ENCODE assay signal across 1 cellular context in the genomic region with DNA sequence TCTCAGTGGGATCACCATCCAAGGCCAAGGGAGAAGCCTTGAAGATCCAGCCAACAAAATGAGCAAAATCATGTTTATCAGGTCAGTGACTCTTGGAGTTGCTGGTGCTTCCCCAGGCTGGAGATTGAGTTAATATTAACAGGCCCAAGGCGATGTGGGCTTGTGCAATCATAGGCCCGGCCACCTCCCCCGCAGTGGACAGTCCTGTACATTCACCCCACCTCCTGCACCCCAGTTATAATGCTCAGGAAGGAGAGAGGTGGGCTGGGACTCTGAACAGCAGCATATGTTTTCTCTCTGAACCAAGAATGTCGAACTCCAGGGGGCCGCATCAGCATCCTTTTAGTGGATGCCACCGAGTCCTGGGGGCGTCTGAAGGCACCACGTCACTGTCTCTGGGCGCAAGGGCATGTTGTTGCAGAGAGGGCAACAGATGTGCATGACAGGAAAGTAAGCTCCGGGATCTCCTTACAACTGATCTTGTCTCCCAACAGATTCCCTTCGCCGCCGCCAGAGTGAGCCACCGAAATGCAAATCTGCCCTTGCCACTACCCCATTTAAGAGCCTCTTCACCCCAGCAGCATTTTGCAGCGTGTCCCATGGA.
TF ChIP-seq lines count a peak whose summit lies in the region.

No MANE protein-coding gene starts in this region.

TF ChIP-seq in HepG2, 621 proteins besides CTCF, POLR2A, EP300 and RAD21 (continued from another document and continues in another):
- TF ChIP-seq, protein P1, sequence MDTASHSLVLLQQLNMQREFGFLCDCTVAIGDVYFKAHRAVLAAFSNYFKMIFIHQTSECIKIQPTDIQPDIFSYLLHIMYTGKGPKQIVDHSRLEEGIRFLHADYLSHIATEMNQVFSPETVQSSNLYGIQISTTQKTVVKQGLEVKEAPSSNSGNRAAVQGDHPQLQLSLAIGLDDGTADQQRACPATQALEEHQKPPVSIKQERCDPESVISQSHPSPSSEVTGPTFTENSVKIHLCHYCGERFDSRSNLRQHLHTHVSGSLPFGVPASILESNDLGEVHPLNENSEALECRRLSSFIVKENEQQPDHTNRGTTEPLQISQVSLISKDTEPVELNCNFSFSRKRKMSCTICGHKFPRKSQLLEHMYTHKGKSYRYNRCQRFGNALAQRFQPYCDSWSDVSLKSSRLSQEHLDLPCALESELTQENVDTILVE (CRISPR knock-in tag; IDR thresholded peaks at IDR 0.05), result no peak
- 0 out of 2 replicates have a peak, but pooled peaks have one; percentile 36 for TF ChIP-seq ZNF136 (CRISPR knock-in tag; IDR thresholded peaks at IDR 0.05; ENCODE audit: low read depth)
- TF ChIP-seq MZF1 (CRISPR knock-in tag; IDR thresholded peaks at IDR 0.05; ENCODE audit: borderline replicate concordance), result no peak
- TF ChIP-seq MED1 (CRISPR knock-in tag; IDR thresholded peaks at IDR 0.05), result peak; percentile 90
- TF ChIP-seq, protein P2, sequence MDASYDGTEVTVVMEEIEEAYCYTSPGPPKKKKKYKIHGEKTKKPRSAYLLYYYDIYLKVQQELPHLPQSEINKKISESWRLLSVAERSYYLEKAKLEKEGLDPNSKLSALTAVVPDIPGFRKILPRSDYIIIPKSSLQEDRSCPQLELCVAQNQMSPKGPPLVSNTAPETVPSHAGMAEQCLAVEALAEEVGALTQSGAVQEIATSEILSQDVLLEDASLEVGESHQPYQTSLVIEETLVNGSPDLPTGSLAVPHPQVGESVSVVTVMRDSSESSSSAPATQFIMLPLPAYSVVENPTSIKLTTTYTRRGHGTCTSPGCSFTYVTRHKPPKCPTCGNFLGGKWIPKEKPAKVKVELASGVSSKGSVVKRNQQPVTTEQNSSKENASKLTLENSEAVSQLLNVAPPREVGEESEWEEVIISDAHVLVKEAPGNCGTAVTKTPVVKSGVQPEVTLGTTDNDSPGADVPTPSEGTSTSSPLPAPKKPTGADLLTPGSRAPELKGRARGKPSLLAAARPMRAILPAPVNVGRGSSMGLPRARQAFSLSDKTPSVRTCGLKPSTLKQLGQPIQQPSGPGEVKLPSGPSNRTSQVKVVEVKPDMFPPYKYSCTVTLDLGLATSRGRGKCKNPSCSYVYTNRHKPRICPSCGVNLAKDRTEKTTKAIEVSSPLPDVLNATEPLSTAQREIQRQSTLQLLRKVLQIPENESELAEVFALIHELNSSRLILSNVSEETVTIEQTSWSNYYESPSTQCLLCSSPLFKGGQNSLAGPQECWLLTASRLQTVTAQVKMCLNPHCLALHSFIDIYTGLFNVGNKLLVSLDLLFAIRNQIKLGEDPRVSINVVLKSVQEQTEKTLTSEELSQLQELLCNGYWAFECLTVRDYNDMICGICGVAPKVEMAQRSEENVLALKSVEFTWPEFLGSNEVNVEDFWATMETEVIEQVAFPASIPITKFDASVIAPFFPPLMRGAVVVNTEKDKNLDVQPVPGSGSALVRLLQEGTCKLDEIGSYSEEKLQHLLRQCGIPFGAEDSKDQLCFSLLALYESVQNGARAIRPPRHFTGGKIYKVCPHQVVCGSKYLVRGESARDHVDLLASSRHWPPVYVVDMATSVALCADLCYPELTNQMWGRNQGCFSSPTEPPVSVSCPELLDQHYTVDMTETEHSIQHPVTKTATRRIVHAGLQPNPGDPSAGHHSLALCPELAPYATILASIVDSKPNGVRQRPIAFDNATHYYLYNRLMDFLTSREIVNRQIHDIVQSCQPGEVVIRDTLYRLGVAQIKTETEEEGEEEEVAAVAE (CRISPR knock-in tag; IDR thresholded peaks at IDR 0.05; ENCODE audit: borderline replicate concordance), result no peak
- TF ChIP-seq ZMYM4 (CRISPR knock-in tag; IDR thresholded peaks at IDR 0.05), result peak; percentile 78
- TF ChIP-seq HMG20B (CRISPR knock-in tag; conservative IDR thresholded peaks at IDR 0.05), result 0 out of 2 replicates have a peak, but pooled peaks have one; percentile 8
- peak; percentile 79 for TF ChIP-seq SMC3 (IDR thresholded peaks at IDR 0.05; ENCODE audit: low read length)
- TF ChIP-seq ZNF605 (CRISPR knock-in tag; IDR thresholded peaks at IDR 0.05), result no peak
- TF ChIP-seq NRL (CRISPR knock-in tag; IDR thresholded peaks at IDR 0.05; ENCODE audit: borderline replicate concordance), result peak; percentile 68; the same call in 1 of the 2 replicates
- TF ChIP-seq ZNF331 (CRISPR knock-in tag; IDR thresholded peaks at IDR 0.05), result peak; percentile 65; the same call in 1 of the 2 replicates
- no peak for TF ChIP-seq FOXM1 (CRISPR knock-in tag; IDR thresholded peaks at IDR 0.05)
- peak; percentile 68; the same call in 1 of the 2 replicates for TF ChIP-seq ZNF564 (CRISPR knock-in tag; IDR thresholded peaks at IDR 0.05)
- TF ChIP-seq MEIS2 (CRISPR knock-in tag; IDR thresholded peaks at IDR 0.05), result 0 out of 2 replicates have a peak, but pooled peaks have one; percentile 10
- 0 out of 2 replicates have a peak, but pooled peaks have one; percentile 11 for TF ChIP-seq ZNF121 (CRISPR knock-in tag; IDR thresholded peaks at IDR 0.05)
- TF ChIP-seq, protein P3, sequence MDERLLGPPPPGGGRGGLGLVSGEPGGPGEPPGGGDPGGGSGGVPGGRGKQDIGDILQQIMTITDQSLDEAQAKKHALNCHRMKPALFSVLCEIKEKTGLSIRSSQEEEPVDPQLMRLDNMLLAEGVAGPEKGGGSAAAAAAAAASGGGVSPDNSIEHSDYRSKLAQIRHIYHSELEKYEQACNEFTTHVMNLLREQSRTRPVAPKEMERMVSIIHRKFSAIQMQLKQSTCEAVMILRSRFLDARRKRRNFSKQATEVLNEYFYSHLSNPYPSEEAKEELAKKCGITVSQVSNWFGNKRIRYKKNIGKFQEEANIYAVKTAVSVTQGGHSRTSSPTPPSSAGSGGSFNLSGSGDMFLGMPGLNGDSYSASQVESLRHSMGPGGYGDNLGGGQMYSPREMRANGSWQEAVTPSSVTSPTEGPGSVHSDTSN (CRISPR knock-in tag; IDR thresholded peaks at IDR 0.05), result no peak
- no peak for TF ChIP-seq CCAR2 (optimal IDR thresholded peaks at IDR 0.05; ENCODE audit: low read depth, low read length)
- no peak; the same call in 1 of the 2 replicates for TF ChIP-seq SIN3A (IDR thresholded peaks at IDR 0.05; ENCODE audit: borderline replicate concordance, low read depth, low read length)
- TF ChIP-seq PCBP2 (optimal IDR thresholded peaks at IDR 0.05; ENCODE audit: low read depth, low read length, poor library complexity, severe bottlenecking), result no peak
- TF ChIP-seq ELF3 (CRISPR knock-in tag; IDR thresholded peaks at IDR 0.05), result peak; percentile 11; the same call in 1 of the 2 replicates
- TF ChIP-seq ZFP82 (CRISPR knock-in tag; IDR thresholded peaks at IDR 0.05; ENCODE audit: borderline replicate concordance), result no peak
- TF ChIP-seq TBX2 (CRISPR knock-in tag; IDR thresholded peaks at IDR 0.05; ENCODE audit: borderline replicate concordance), result peak; percentile 90
- peak; percentile 18; the same call in 1 of the 2 replicates for TF ChIP-seq ERF (CRISPR knock-in tag; IDR thresholded peaks at IDR 0.05)
- TF ChIP-seq MYPOP (CRISPR knock-in tag; IDR thresholded peaks at IDR 0.05), result peak; percentile 76
- TF ChIP-seq ZNF792 (CRISPR knock-in tag; IDR thresholded peaks at IDR 0.05), result no peak
- TF ChIP-seq GATAD2A (CRISPR knock-in tag; IDR thresholded peaks at IDR 0.05), result peak; percentile 93
- 0 out of 2 replicates have a peak, but pooled peaks have one; percentile 31 for TF ChIP-seq GATAD1 (CRISPR knock-in tag; IDR thresholded peaks at IDR 0.05)
- TF ChIP-seq, protein P4, sequence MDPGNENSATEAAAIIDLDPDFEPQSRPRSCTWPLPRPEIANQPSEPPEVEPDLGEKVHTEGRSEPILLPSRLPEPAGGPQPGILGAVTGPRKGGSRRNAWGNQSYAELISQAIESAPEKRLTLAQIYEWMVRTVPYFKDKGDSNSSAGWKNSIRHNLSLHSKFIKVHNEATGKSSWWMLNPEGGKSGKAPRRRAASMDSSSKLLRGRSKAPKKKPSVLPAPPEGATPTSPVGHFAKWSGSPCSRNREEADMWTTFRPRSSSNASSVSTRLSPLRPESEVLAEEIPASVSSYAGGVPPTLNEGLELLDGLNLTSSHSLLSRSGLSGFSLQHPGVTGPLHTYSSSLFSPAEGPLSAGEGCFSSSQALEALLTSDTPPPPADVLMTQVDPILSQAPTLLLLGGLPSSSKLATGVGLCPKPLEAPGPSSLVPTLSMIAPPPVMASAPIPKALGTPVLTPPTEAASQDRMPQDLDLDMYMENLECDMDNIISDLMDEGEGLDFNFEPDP (CRISPR knock-in tag; conservative IDR thresholded peaks at IDR 0.05), result no peak
- no peak for TF ChIP-seq NCOA5 (CRISPR knock-in tag; IDR thresholded peaks at IDR 0.05)
- peak; percentile 70; the same call in 1 of the 2 replicates for TF ChIP-seq HIVEP1 (CRISPR knock-in tag; IDR thresholded peaks at IDR 0.05)
- TF ChIP-seq, protein P5, sequence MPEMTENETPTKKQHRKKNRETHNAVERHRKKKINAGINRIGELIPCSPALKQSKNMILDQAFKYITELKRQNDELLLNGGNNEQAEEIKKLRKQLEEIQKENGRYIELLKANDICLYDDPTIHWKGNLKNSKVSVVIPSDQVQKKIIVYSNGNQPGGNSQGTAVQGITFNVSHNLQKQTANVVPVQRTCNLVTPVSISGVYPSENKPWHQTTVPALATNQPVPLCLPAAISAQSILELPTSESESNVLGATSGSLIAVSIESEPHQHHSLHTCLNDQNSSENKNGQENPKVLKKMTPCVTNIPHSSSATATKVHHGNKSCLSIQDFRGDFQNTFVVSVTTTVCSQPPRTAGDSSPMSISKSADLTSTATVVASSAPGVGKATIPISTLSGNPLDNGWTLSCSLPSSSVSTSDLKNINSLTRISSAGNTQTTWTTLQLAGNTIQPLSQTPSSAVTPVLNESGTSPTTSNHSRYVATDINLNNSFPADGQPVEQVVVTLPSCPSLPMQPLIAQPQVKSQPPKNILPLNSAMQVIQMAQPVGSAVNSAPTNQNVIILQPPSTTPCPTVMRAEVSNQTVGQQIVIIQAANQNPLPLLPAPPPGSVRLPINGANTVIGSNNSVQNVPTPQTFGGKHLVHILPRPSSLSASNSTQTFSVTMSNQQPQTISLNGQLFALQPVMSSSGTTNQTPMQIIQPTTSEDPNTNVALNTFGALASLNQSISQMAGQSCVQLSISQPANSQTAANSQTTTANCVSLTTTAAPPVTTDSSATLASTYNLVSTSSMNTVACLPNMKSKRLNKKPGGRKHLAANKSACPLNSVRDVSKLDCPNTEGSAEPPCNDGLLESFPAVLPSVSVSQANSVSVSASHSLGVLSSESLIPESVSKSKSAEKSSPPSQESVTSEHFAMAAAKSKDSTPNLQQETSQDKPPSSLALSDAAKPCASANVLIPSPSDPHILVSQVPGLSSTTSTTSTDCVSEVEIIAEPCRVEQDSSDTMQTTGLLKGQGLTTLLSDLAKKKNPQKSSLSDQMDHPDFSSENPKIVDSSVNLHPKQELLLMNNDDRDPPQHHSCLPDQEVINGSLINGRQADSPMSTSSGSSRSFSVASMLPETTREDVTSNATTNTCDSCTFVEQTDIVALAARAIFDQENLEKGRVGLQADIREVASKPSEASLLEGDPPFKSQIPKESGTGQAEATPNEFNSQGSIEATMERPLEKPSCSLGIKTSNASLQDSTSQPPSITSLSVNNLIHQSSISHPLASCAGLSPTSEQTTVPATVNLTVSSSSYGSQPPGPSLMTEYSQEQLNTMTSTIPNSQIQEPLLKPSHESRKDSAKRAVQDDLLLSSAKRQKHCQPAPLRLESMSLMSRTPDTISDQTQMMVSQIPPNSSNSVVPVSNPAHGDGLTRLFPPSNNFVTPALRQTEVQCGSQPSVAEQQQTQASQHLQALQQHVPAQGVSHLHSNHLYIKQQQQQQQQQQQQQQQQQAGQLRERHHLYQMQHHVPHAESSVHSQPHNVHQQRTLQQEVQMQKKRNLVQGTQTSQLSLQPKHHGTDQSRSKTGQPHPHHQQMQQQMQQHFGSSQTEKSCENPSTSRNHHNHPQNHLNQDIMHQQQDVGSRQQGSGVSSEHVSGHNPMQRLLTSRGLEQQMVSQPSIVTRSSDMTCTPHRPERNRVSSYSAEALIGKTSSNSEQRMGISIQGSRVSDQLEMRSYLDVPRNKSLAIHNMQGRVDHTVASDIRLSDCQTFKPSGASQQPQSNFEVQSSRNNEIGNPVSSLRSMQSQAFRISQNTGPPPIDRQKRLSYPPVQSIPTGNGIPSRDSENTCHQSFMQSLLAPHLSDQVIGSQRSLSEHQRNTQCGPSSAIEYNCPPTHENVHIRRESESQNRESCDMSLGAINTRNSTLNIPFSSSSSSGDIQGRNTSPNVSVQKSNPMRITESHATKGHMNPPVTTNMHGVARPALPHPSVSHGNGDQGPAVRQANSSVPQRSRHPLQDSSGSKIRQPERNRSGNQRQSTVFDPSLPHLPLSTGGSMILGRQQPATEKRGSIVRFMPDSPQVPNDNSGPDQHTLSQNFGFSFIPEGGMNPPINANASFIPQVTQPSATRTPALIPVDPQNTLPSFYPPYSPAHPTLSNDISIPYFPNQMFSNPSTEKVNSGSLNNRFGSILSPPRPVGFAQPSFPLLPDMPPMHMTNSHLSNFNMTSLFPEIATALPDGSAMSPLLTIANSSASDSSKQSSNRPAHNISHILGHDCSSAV (CRISPR knock-in tag; IDR thresholded peaks at IDR 0.05; ENCODE audit: borderline replicate concordance), result no peak
- peak; percentile 76; the same call in 1 of the 2 replicates for TF ChIP-seq CC2D1A (CRISPR knock-in tag; IDR thresholded peaks at IDR 0.05)
